In the genomic region with DNA sequence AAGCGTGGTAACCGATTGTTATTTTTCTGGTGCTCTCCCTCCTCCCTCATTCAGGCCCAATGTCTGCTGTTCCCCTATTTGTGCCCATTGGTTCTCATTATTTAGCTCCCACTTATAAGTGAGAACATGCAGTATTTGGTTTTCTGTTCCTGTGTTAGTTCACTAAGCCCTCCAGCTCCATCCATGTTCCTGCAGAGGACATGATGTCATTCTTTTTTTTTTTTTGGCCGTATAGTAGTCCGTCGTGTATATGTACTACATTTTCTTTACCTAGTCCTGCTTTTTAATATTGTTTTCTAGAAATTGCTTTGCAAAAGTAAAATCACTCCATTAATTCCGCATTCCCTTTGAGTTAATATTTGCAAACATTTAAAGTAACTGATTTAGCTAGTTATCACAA, we compare ENCODE assay signal across 28 cellular contexts.
"Had no signal": no experiment of that assay in that cellular context is flagged by ENCODE, and none has a peak within 500 bp of the region (broad histone marks: within the 10 kb centered on the region; RNA-seq: fewer than 3 reads in every experiment).

No MANE protein-coding gene starts in this region.

- ATAC-seq: stimulated activated effector memory CD8-positive, alpha-beta T cell treated with anti-CD3 and anti-CD28 coated beads, Interleukin-12 subunit alpha, Interleukin-12 subunit beta, amount 100 ng/mL, for 72 hours; stimulated activated memory B cell treated with anti-CD40 and anti-IgM and Interleukin-4, amounts not matched to agents 10 μg/mL and 1 μg/mL and 100 μg/mL, for 72 hours; stimulated activated naive B cell treated with anti-CD40 and anti-IgM and Interleukin-4, amounts not matched to agents 10 μg/mL and 1 μg/mL and 100 μg/mL, for 72 hours; stimulated activated naive CD8-positive, alpha-beta T cell treated with anti-CD3 and anti-CD28 coated beads, Interleukin-15, amount 100 ng/mL, for 72 hours; stimulated activated naive CD8-positive, alpha-beta T cell treated with anti-CD3 and anti-CD28 coated beads, Interleukin-15, Interleukin-2, amounts not matched to agents 100 U/mL and 50 U/mL, for 24 hours; upper lobe of right lung had no signal

- H3K36me3 ChIP-seq: suprapubic skin, thoracic aorta, thyroid gland, transverse colon, uterus, vagina had no signal

- H3K4me1 ChIP-seq: suprapubic skin, thyroid gland, uterus, vagina had no signal

- DNase-seq: stimulated activated CD4-positive, alpha-beta T cell treated with anti-CD3 and anti-CD28 coated beads, Interleukin-2, amount 100 ng/mL, for 48 hours; stimulated activated CD4-positive, alpha-beta T cell treated with anti-CD3 and anti-CD28 coated beads, Interleukin-4, amount 100 ng/mL, for 1 hour; stimulated activated CD4-positive, alpha-beta T cell treated with anti-CD3 and anti-CD28 coated beads, Interleukin-4, amount 100 ng/mL, for 24 hours; stimulated activated CD4-positive, alpha-beta T cell treated with anti-CD3 and anti-CD28 coated beads, Interleukin-4, amount 100 ng/mL, for 4 hours; stimulated activated CD8-positive, alpha-beta memory T cell treated with anti-CD3 and anti-CD28 coated beads, Interleukin-4, amount 100 ng/mL, for 48 hours; stimulated activated naive B cell treated with anti-CD40 and anti-IgM and Interleukin-4, amounts not matched to agents 10 μg/mL and 1 μg/mL and 100 μg/mL, for 72 hours; stimulated activated naive CD4-positive, alpha-beta T cell; stimulated activated naive CD4-positive, alpha-beta T cell treated with Interleukin-2 at 50 U/mL for 16 hours; stimulated activated naive CD8-positive, alpha-beta T cell treated with anti-CD3 and anti-CD28 coated beads, Interleukin-15, amount 100 ng/mL, for 72 hours; stimulated activated naive CD8-positive, alpha-beta T cell treated with anti-CD3 and anti-CD28 coated beads, Interleukin-15, Interleukin-2, amounts not matched to agents 100 U/mL and 50 U/mL, for 24 hours; stomach; substantia nigra; thyroid gland; tibial artery; transverse colon; trophoblast cell; upper lobe of left lung; upper lobe of right lung; uterus had no signal

- H3K27ac Mint-ChIP-seq: stimulated activated memory B cell treated with anti-CD40 and anti-IgM and Interleukin-4, amounts not matched to agents 10 μg/mL and 1 μg/mL and 100 μg/mL, for 72 hours; stimulated activated naive B cell treated with anti-CD40 and anti-IgM and Interleukin-4, amounts not matched to agents 10 μg/mL and 1 μg/mL and 100 μg/mL, for 72 hours; stimulated activated naive CD8-positive, alpha-beta T cell treated with anti-CD3 and anti-CD28 coated beads, Interleukin-15, amount 100 ng/mL, for 72 hours; stimulated activated naive CD8-positive, alpha-beta T cell treated with anti-CD3 and anti-CD28 coated beads, Interleukin-15, Interleukin-2, amounts not matched to agents 100 ng/mL and 50 ng/mL, for 24 hours; type B pancreatic cell had no signal

- H3K27ac ChIP-seq: stomach, suprapubic skin, thoracic aorta, thyroid gland, tibial artery, tibial nerve, transverse colon, upper lobe of left lung, upper lobe of right lung, uterus, vagina had no signal

- H3K27me3 Mint-ChIP-seq: stimulated activated memory B cell treated with anti-CD40 and anti-IgM and Interleukin-4, amounts not matched to agents 10 μg/mL and 1 μg/mL and 100 μg/mL, for 72 hours; stimulated activated naive B cell treated with anti-CD40 and anti-IgM and Interleukin-4, amounts not matched to agents 10 μg/mL and 1 μg/mL and 100 μg/mL, for 72 hours; stimulated activated naive CD8-positive, alpha-beta T cell treated with anti-CD3 and anti-CD28 coated beads, Interleukin-15, amount 100 ng/mL, for 72 hours; stimulated activated naive CD8-positive, alpha-beta T cell treated with anti-CD3 and anti-CD28 coated beads, Interleukin-15, Interleukin-2, amounts not matched to agents 100 ng/mL and 50 ng/mL, for 24 hours; type B pancreatic cell had no signal

- H3K9me3 ChIP-seq: stomach, suprapubic skin, thoracic aorta, thyroid gland, tibial artery, tibial nerve, transverse colon, upper lobe of left lung, upper lobe of right lung, uterus, vagina had no signal

- H3K4me3 Mint-ChIP-seq: stimulated activated effector memory CD8-positive, alpha-beta T cell treated with anti-CD3 and anti-CD28 coated beads, Interleukin-12 subunit alpha, Interleukin-12 subunit beta, amount 100 ng/mL, for 72 hours; stimulated activated memory B cell treated with anti-CD40 and anti-IgM and Interleukin-4, amounts not matched to agents 10 μg/mL and 1 μg/mL and 100 μg/mL, for 72 hours; stimulated activated naive B cell treated with anti-CD40 and anti-IgM and Interleukin-4, amounts not matched to agents 10 μg/mL and 1 μg/mL and 100 μg/mL, for 72 hours; stimulated activated naive CD8-positive, alpha-beta T cell treated with anti-CD3 and anti-CD28 coated beads, Interleukin-15, amount 100 ng/mL, for 72 hours; stimulated activated naive CD8-positive, alpha-beta T cell treated with anti-CD3 and anti-CD28 coated beads, Interleukin-15, Interleukin-2, amounts not matched to agents 100 ng/mL and 50 ng/mL, for 24 hours; type B pancreatic cell had no signal

- H3K9me3 Mint-ChIP-seq: stimulated activated effector memory CD8-positive, alpha-beta T cell treated with anti-CD3 and anti-CD28 coated beads, Interleukin-12 subunit alpha, Interleukin-12 subunit beta, amount 100 ng/mL, for 72 hours; stimulated activated memory B cell treated with anti-CD40 and anti-IgM and Interleukin-4, amounts not matched to agents 10 μg/mL and 1 μg/mL and 100 μg/mL, for 72 hours; stimulated activated naive B cell treated with anti-CD40 and anti-IgM and Interleukin-4, amounts not matched to agents 10 μg/mL and 1 μg/mL and 100 μg/mL, for 72 hours; stimulated activated naive CD8-positive, alpha-beta T cell treated with anti-CD3 and anti-CD28 coated beads, Interleukin-15, amount 100 ng/mL, for 72 hours; stimulated activated naive CD8-positive, alpha-beta T cell treated with anti-CD3 and anti-CD28 coated beads, Interleukin-15, Interleukin-2, amounts not matched to agents 100 ng/mL and 50 ng/mL, for 24 hours had no signal

- H3K4me3 ChIP-seq: stomach, suprapubic skin, thoracic aorta, thyroid gland, tibial artery, tibial nerve, transverse colon, upper lobe of left lung, upper lobe of right lung, uterus, vagina had no signal

- H3K27me3 ChIP-seq: stomach, suprapubic skin, thyroid gland, tibial artery, tibial nerve, transverse colon, upper lobe of left lung, upper lobe of right lung, uterus, vagina had no signal

- FAIRE-seq: urothelium cell line had no signal
